In the genomic region with DNA sequence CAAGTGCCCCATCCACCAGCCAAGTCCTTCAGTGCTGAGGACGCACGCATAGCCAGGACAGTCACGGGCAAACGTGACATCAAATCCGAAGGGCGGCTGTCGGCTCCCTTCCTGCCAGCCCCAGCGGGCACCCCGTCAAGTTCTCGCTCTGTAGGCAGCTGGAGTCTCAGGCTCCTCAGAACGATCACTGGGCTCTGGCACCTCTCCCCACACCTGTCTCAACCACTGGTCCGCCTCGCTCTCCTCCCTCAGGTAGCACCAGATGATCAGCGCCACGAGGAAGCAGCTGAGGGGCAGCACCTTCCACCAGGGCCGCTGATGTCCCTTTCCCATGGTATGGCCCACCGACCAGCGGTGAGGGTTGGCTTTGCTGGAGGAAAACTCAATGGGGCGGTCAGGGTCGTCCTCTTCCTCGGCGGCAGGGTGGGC, we compare ENCODE assay signal across 7 cellular contexts. TPM values are rescaled to one million over a fixed set of nuclear protein-coding genes. Genes with fewer than 3 reads are reported as not detected.
DNase-seq lines count a peak whose midpoint lies in the region; ATAC-seq and TF ChIP-seq lines count a peak whose summit lies in the region.

No MANE protein-coding gene starts in this region.

- H3K27ac Mint-ChIP-seq in activated naive CD4-positive, alpha-beta T cell treated with anti-CD3 and anti-CD28 coated beads, Interleukin-2, amount 50 U/mL, for 72 hours = peak overlapping the region; percentile 77 to 99

- no peaks in the 10 kb centered on the region for H3K9me3 Mint-ChIP-seq in activated naive CD4-positive, alpha-beta T cell treated with anti-CD3 and anti-CD28 coated beads, Interleukin-2, amount 50 U/mL, for 72 hours

- peaks cover 7 to 22% of the 10 kb centered on the region in 2 donors for H3K4me1 ChIP-seq in thoracic aorta (ENCODE audit: control insufficient read depth in 1 of 2, low read depth in 2 of 2)

- in situ Hi-C loops in GM13976 (cut with MboI; ENCODE audit: low sequenced_read_pairs, unreplicated experiment) = no loop called here
- in situ Hi-C loops in KBM-7 (cut with MboI; ENCODE audit: low pct_unique_long_range_greater_than_20kb, low sequenced_read_pairs) = loop anchor here (10.0 kb wide), 1 partner anchor 145 kb away; no protein-coding TSS in a partner anchor

- H3K27ac ChIP-seq in layer of hippocampus (ENCODE audit: low read depth, low read length) (peak overlapping the region; percentile 95), thoracic aorta (peak overlapping the region; percentile 75 to 97)

- H3K9me3 ChIP-seq in thoracic aorta = no peaks in the 10 kb centered on the region

- TF ChIP-seq CTCF in thoracic aorta (IDR thresholded peaks at IDR 0.05) = no peak
- no peak for TF ChIP-seq CTCF in GM13976 (IDR thresholded peaks at IDR 0.05; ENCODE audit: borderline replicate concordance, control extremely low read depth, extremely low read depth, insufficient read depth, missing control alignments)

- no peaks in the 10 kb centered on the region for H3K27me3 ChIP-seq in layer of hippocampus (ENCODE audit: control insufficient read depth, insufficient read depth, low read length)
- no peaks in the 10 kb centered on the region for H3K27me3 ChIP-seq in thoracic aorta (replicated peaks; ENCODE audit: insufficient read depth)

- DNase-seq in activated naive CD4-positive, alpha-beta T cell treated with anti-CD3 and anti-CD28 coated beads, Interleukin-2, amount 50 U/mL, for 72 hours (ENCODE audit: low spot score in 2 of 2) = no peak
- DNase-seq in thoracic aorta (ENCODE audit: low spot score) (no peak), GM13976 (ENCODE audit: low spot score) (no peak), KBM-7 (no peak)

- peak overlapping the region; percentile 83 for H3K4me3 ChIP-seq in thoracic aorta

- no peaks in the 10 kb centered on the region for H3K36me3 ChIP-seq in thoracic aorta

- ATAC-seq in GM18858 (IDR thresholded peaks at IDR 0.05; ENCODE audit: unreplicated experiment) (peak; percentile 1), HG03025 (IDR thresholded peaks at IDR 0.05; ENCODE audit: low FRiP score, unreplicated experiment) (peak; percentile 4), thoracic aorta (ENCODE audit: insufficient number of reproducible peaks, low FRiP score, low read depth) (no peak)
- no peak for ATAC-seq in activated naive CD4-positive, alpha-beta T cell treated with anti-CD3 and anti-CD28 coated beads, Interleukin-2, amount 50 U/mL, for 72 hours

- H3K36me3 Mint-ChIP-seq in activated naive CD4-positive, alpha-beta T cell treated with anti-CD3 and anti-CD28 coated beads, Interleukin-2, amount 50 U/mL, for 72 hours = no peaks in the 10 kb centered on the region

RNA-seq across cellular contexts. Expression of a gene that starts 0.4 kb away (rescaled TPM):
- 10 to 100 TPM; 12.4 to 15.2 TPM for total RNA-seq in activated naive CD4-positive, alpha-beta T cell treated with anti-CD3 and anti-CD28 coated beads, Interleukin-2, amount 50 U/mL, for 72 hours
- 10 to 100 TPM; 15.2 to 19.3 TPM for total RNA-seq in thoracic aorta

RNA-seq across cellular contexts. Expression of a gene that starts 5.6 kb away (rescaled TPM):
- total RNA-seq in activated naive CD4-positive, alpha-beta T cell treated with anti-CD3 and anti-CD28 coated beads, Interleukin-2, amount 50 U/mL, for 72 hours = 10 to 100 TPM; 38.0 to 72.1 TPM
- 10 to 100 TPM; 22.1 to 42.8 TPM for total RNA-seq in thoracic aorta

RNA-seq across cellular contexts. Expression of a gene that starts 10.8 kb away (rescaled TPM):
- under 1 TPM in 1 of 2 donors, not detected in 1; 0.27 TPM for total RNA-seq in activated naive CD4-positive, alpha-beta T cell treated with anti-CD3 and anti-CD28 coated beads, Interleukin-2, amount 50 U/mL, for 72 hours
- total RNA-seq in thoracic aorta = not detected

RNA-seq across cellular contexts. Expression of a gene that starts 24.2 kb away (rescaled TPM):
- total RNA-seq in activated naive CD4-positive, alpha-beta T cell treated with anti-CD3 and anti-CD28 coated beads, Interleukin-2, amount 50 U/mL, for 72 hours = 1 to 10 TPM; 2.6 to 3.6 TPM
- under 1 TPM; 0.63 to 0.81 TPM for total RNA-seq in thoracic aorta

RNA-seq across cellular contexts. Expression of a gene that starts 54.7 kb away (rescaled TPM):
- 100 to 1,000 TPM in 1 of 2 donors, 10 to 100 TPM in 1; 43.2 to 138 TPM for total RNA-seq in activated naive CD4-positive, alpha-beta T cell treated with anti-CD3 and anti-CD28 coated beads, Interleukin-2, amount 50 U/mL, for 72 hours
- total RNA-seq in thoracic aorta = 10 to 100 TPM; 43.3 to 47.0 TPM

Comparison
In these comparisons a context has a peak if more than half of its experiments do, and no peak if none do; other contexts are left out.
1. ATAC-seq: peak in GM18858 (single experiment) and HG03025 (single experiment); none in activated naive CD4-positive, alpha-beta T cell treated with anti-CD3 and anti-CD28 coated beads, Interleukin-2, amount 50 U/mL, for 72 hours (0 of 2) and thoracic aorta (single experiment).